Comparison of ENCODE assay signal across 9 cellular contexts in the genomic region with DNA sequence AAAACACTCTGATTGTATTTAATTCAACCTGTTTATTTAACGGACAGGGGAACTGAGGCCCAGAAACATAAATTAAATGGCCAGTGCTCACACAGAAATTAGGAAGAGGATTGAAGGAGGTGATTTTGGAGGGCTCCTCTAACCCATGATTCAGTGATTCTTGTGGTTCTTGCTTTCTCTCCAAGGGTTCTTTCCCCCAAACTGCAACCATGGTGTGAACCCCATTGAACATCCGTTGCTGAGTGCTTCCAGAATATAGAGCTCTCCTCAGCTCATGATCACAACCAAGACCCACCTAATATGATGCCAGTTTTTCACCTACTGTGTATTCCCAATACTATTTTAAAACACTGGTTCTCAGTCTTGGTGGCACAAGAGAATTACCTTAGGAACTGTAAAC. TPM values are rescaled to one million over a fixed set of nuclear protein-coding genes. Genes with fewer than 3 reads are reported as not detected.
DNase-seq lines count a peak whose midpoint lies in the region; ATAC-seq lines count a peak whose summit lies in the region.
"Had no signal": no experiment of that assay in that cellular context is flagged by ENCODE, and none has a peak within 500 bp of the region (broad histone marks: within the 10 kb centered on the region; RNA-seq: fewer than 3 reads in every experiment).

No MANE protein-coding gene starts in this region.

- DNase-seq in CD8-positive, alpha-beta memory T cell = no peak
- DNase-seq in SJCRH30 (no peak), nucleus accumbens (lab: John Stamatoyannopoulos, UW) (no peak), RKO (ENCODE audit: low spot score) (no peak), ecto neural progenitor cell (ENCODE audit: low spot score) (no peak)

- no peaks in the 10 kb centered on the region for H3K9me3 ChIP-seq in CD8-positive, alpha-beta memory T cell (ENCODE audit: low read length)
- H3K9me3 ChIP-seq in SJCRH30 (replicated peaks) (no peaks in the 10 kb centered on the region), esophagus (ENCODE audit: control insufficient read depth in 2 of 2, insufficient read depth in 1 of 2, low read depth in 1 of 2, low read length in 1 of 2) (no peaks in the 10 kb centered on the region), skeletal muscle satellite cell (replicated peaks; ENCODE audit: low read length) (no peaks in the 10 kb centered on the region)

- peak overlapping the region; percentile 68 to 97 (median 84) for H3K27ac Mint-ChIP-seq in CD8-positive, alpha-beta memory T cell

- H3K27me3 ChIP-seq in CD8-positive, alpha-beta memory T cell (ENCODE audit: insufficient read depth, low read length, poor library complexity, severe bottlenecking) = no peaks in the 10 kb centered on the region
- H3K27me3 ChIP-seq in SJCRH30 = no peaks in the 10 kb centered on the region
- H3K27me3 ChIP-seq in esophagus (ENCODE audit: control insufficient read depth in 1 of 2, insufficient read depth in 2 of 2, low read length in 2 of 2) = no peaks in the 10 kb centered on the region
- H3K27me3 ChIP-seq in skeletal muscle satellite cell (ENCODE audit: control insufficient read depth, insufficient read depth, low read length) = no peaks in the 10 kb centered on the region

- peaks cover 0 to 37% (median 10%) of the 10 kb centered on the region in 3 donors for H3K36me3 Mint-ChIP-seq in CD8-positive, alpha-beta memory T cell

- 42 to 47% methylated on average over 2 of the region's 2 CpGs for WGBS in esophagus, 2 donors

- H3K9me3 Mint-ChIP-seq in CD8-positive, alpha-beta memory T cell = no peaks in the 10 kb centered on the region

- H3K27ac ChIP-seq in CD8-positive, alpha-beta memory T cell (ENCODE audit: low read depth, low read length) = peak overlapping the region; percentile 35
- peak overlapping the region; percentile 74 for H3K27ac ChIP-seq in SJCRH30
- H3K27ac ChIP-seq in esophagus (ENCODE audit: low read depth in 2 of 2, low read length in 1 of 2) = peak overlapping the region; percentile 33 to 67

- H3K4me3 Mint-ChIP-seq in CD8-positive, alpha-beta memory T cell = peak overlapping the region; percentile 4 to 78 (median 71)

- H3K4me1 ChIP-seq in CD8-positive, alpha-beta memory T cell (ENCODE audit: insufficient read depth, low read length) = peaks cover 52% of the 10 kb centered on the region
- H3K4me1 ChIP-seq in SJCRH30 (peaks cover 41% of the 10 kb centered on the region), esophagus (ENCODE audit: control insufficient read depth in 2 of 2, insufficient read depth in 2 of 2, low read length in 1 of 2) (peaks cover 0 to 14% of the 10 kb centered on the region in 2 donors), skeletal muscle satellite cell (ENCODE audit: control insufficient read depth, insufficient read depth, low read length) (peaks cover 36% of the 10 kb centered on the region)

- peaks cover 59 to 82% (median 80%) of the 10 kb centered on the region in 3 donors for H3K4me1 Mint-ChIP-seq in CD8-positive, alpha-beta memory T cell

- H3K36me3 ChIP-seq in CD8-positive, alpha-beta memory T cell (ENCODE audit: insufficient read depth, low read length) = peaks cover 5% of the 10 kb centered on the region
- H3K36me3 ChIP-seq in SJCRH30 (no peaks in the 10 kb centered on the region), esophagus (ENCODE audit: control insufficient read depth in 2 of 2, insufficient read depth in 2 of 2, low read length in 1 of 2) (no peaks in the 10 kb centered on the region), skeletal muscle satellite cell (ENCODE audit: insufficient read depth, low read length) (no peaks in the 10 kb centered on the region)

- no peak for ATAC-seq in HG03175 (IDR thresholded peaks at IDR 0.05; ENCODE audit: unreplicated experiment)

- peaks cover 0 to 2% of the 10 kb centered on the region in 2 donors for H3K27me3 Mint-ChIP-seq in CD8-positive, alpha-beta memory T cell

- H3K4me2 ChIP-seq in skeletal muscle satellite cell (ENCODE audit: low read length) = peak overlapping the region; percentile 63

- peak overlapping the region; percentile 18 for H3K4me3 ChIP-seq in CD8-positive, alpha-beta memory T cell (ENCODE audit: low read length)
- H3K4me3 ChIP-seq in SJCRH30 (peak overlapping the region; percentile 6), esophagus (ENCODE audit: low read depth in 1 of 2, low read length in 2 of 2) (no peak overlapping the region), skeletal muscle satellite cell (ENCODE audit: low read length) (no peak overlapping the region)

- CTCF ChIA-PET in CD8-positive, alpha-beta memory T cell (lab: Charles Lee) = interaction anchor here (0.9 to 3.8 kb wide), 10 partner anchors 9 to 108 kb away, joined by 3 to 17 read pairs (median 4); no protein-coding TSS in a partner anchor

- POLR2A ChIA-PET in CD8-positive, alpha-beta memory T cell (lab: Charles Lee) = interaction anchor here (0.6 to 2.0 kb wide), 3 partner anchors 19 to 78 kb away, joined by 4 to 9 read pairs (median 8); no protein-coding TSS in a partner anchor

- H3K9ac ChIP-seq in skeletal muscle satellite cell (ENCODE audit: low read depth, low read length) = peak overlapping the region; percentile 6

RNA-seq across cellular contexts. Expression of gene BMP10, which starts 41.4 kb away (rescaled TPM):
- not detected for total RNA-seq in CD8-positive, alpha-beta memory T cell
- polyA plus RNA-seq in CD8-positive, alpha-beta memory T cell = not detected
- total RNA-seq in SJCRH30 (2014; rRNA removed; shearing (Covaris generic)) = 0.08 TPM in 1 of 2 replicates, not detected in the other
- not detected for polyA plus RNA-seq in esophagus
- not detected in 2 replicates for total RNA-seq in skeletal muscle satellite cell (2012; rRNA removed)
- total RNA-seq: bronchial epithelial cell had no signal

Comparison
In these comparisons a context has a peak if more than half of its experiments do, and no peak if none do; other contexts are left out.
1. H3K4me3 ChIP-seq: peak in CD8-positive, alpha-beta memory T cell (single experiment) and SJCRH30 (single experiment); none in esophagus (0 of 2) and skeletal muscle satellite cell (single experiment).
2. Peak in every context shown above with its lines, with median percentiles within 50 percentile points of each other: H3K27ac ChIP-seq.